22 cellular contexts compared by ENCODE assay signal in the genomic region with DNA sequence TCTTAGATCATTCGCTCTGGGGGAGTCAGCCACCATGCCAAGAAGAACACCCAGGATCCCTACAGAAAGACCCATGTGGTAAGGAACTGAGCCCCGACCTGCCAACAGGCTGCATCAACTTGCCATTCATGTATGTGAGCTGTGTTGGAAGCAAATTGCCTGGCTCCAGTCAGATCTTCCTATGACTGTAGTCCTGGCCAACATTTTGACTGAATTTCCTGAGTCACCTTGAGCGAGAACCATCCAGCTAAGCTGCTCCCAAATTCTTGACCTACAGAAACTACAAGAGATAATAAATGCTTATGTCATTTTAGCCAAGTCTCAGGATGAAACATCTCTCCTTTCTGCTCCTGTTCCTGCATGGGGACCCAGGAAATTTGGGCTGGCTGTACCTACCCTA.
"Had no signal": no experiment of that assay in that cellular context is flagged by ENCODE, and none has a peak within 500 bp of the region (broad histone marks: within the 10 kb centered on the region; RNA-seq: fewer than 3 reads in every experiment).

No MANE protein-coding gene starts in this region.

- H3K27me3 ChIP-seq: adrenal gland had no signal

- H3K27me3 Mint-ChIP-seq: activated naive CD8-positive, alpha-beta T cell treated with anti-CD3 and anti-CD28 coated beads, Interleukin-2, amount 10 ng/mL, durations not matched to agents 7 days and 5 days; central memory CD8-positive, alpha-beta T cell; T-helper 17 cell had no signal

- DNase-seq: activated CD4-positive, alpha-beta T cell treated with anti-CD3 and anti-CD28 coated beads for 48 hours; activated CD4-positive, alpha-beta T cell treated with anti-CD3 and anti-CD28 coated beads, Interleukin-2, amount 50 U/mL, for 4 hours; activated CD4-positive, CD25-positive, alpha-beta regulatory T cell treated with anti-CD3 and anti-CD28 coated beads, Interleukin-2, amount 50 U/mL, for 72 hours; activated CD8-positive, alpha-beta memory T cell treated with anti-CD3 and anti-CD28 coated beads, Interleukin-2, amount 50 U/mL, for 48 hours; activated CD8-positive, alpha-beta T cell treated with anti-CD3 and anti-CD28 coated beads, Interleukin-2, amount 10 ng/mL, durations not matched to agents 7 days and 5 days; activated naive CD4-positive, alpha-beta T cell treated with anti-CD3 and anti-CD28 coated beads, Interleukin-2, amount 50 U/mL, for 16 hours; activated naive CD8-positive, alpha-beta T cell treated with anti-CD3 and anti-CD28 coated beads, Interleukin-2, amount 10 ng/mL, durations not matched to agents 7 days and 5 days; activated T-cell treated with anti-CD3 and anti-CD28 coated beads, Interleukin-2, amount 50 U/mL, for 1 hour; adrenal gland; anterior cingulate cortex; Karpas-422; NCI-H1048; NCI-H146; NCI-H187 treated with DMSO at 0.1 percent for 48 hours; NCI-H2081 treated with DMSO at 0.1 percent for 48 hours; NCI-H446; NCI-H524; SIG-M5; T-helper 17 cell; T-helper 9 cell had no signal

- H3K36me3 Mint-ChIP-seq: activated naive CD8-positive, alpha-beta T cell treated with anti-CD3 and anti-CD28 coated beads, Interleukin-2, amount 10 ng/mL, durations not matched to agents 7 days and 5 days; WTC11 had no signal

- H3K4me3 Mint-ChIP-seq: activated CD8-positive, alpha-beta T cell treated with anti-CD3 and anti-CD28 coated beads, Interleukin-2, amount 10 ng/mL, durations not matched to agents 7 days and 5 days; activated naive CD8-positive, alpha-beta T cell treated with anti-CD3 and anti-CD28 coated beads, Interleukin-2, amount 10 ng/mL, durations not matched to agents 7 days and 5 days; central memory CD8-positive, alpha-beta T cell; T-helper 17 cell; WTC11 had no signal

- H3K9me3 Mint-ChIP-seq: central memory CD8-positive, alpha-beta T cell; WTC11 had no signal

- H3K27ac ChIP-seq: adrenal gland had no signal

- H3K36me3 ChIP-seq: adrenal gland had no signal

- H3K27ac Mint-ChIP-seq: activated CD8-positive, alpha-beta T cell treated with anti-CD3 and anti-CD28 coated beads, Interleukin-2, amount 10 ng/mL, durations not matched to agents 7 days and 5 days; activated naive CD8-positive, alpha-beta T cell treated with anti-CD3 and anti-CD28 coated beads, Interleukin-2, amount 10 ng/mL, durations not matched to agents 7 days and 5 days; T-helper 17 cell; WTC11 had no signal

- H3K4me1 Mint-ChIP-seq: activated naive CD8-positive, alpha-beta T cell treated with anti-CD3 and anti-CD28 coated beads, Interleukin-2, amount 10 ng/mL, durations not matched to agents 7 days and 5 days; central memory CD8-positive, alpha-beta T cell; T-helper 17 cell; WTC11 had no signal

- H3K9me3 ChIP-seq: adrenal gland had no signal

- ATAC-seq: activated CD8-positive, alpha-beta T cell treated with anti-CD3 and anti-CD28 coated beads, Interleukin-2, amount 10 ng/mL, durations not matched to agents 7 days and 5 days; T-helper 17 cell; WTC11 had no signal

- H3K4me3 ChIP-seq: adrenal gland had no signal
